Comparison of ENCODE assay signal across 1 cellular context in the genomic region with DNA sequence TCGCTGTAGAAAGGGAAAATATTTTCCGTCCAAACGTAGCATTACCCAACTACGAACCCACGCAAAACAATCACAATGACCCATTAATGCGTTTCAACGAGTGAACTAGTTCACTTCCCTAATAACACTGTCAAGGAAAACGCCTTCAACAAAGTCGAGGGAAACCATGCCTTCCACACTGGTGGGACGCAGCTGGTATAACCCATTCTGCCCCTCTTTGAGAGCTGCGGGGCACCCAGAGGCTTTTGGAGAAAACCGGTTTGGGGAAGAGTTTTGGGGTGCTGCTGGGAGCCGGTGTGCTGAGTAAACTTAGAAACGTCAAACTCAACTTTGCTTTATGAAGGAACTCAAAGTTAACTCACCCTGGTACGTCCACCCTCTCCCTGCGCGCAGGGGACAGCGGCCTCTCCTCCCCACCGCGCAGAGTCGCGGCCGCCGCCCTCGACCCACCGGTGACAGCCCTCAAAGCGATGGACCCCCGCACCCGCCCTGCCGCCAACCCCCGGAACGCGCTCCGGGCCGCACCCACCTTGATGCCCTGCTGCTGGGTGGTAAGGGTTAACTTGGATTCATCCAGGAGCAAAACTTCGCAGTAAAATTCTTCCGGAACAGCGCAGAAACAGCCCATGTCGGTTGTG.
TF ChIP-seq lines count a peak whose summit lies in the region.

No MANE protein-coding gene starts in this region.

TF ChIP-seq in GM23338, 12 proteins besides CTCF, POLR2A, EP300 and RAD21 (continued from another document):
- TF ChIP-seq, protein P1, sequence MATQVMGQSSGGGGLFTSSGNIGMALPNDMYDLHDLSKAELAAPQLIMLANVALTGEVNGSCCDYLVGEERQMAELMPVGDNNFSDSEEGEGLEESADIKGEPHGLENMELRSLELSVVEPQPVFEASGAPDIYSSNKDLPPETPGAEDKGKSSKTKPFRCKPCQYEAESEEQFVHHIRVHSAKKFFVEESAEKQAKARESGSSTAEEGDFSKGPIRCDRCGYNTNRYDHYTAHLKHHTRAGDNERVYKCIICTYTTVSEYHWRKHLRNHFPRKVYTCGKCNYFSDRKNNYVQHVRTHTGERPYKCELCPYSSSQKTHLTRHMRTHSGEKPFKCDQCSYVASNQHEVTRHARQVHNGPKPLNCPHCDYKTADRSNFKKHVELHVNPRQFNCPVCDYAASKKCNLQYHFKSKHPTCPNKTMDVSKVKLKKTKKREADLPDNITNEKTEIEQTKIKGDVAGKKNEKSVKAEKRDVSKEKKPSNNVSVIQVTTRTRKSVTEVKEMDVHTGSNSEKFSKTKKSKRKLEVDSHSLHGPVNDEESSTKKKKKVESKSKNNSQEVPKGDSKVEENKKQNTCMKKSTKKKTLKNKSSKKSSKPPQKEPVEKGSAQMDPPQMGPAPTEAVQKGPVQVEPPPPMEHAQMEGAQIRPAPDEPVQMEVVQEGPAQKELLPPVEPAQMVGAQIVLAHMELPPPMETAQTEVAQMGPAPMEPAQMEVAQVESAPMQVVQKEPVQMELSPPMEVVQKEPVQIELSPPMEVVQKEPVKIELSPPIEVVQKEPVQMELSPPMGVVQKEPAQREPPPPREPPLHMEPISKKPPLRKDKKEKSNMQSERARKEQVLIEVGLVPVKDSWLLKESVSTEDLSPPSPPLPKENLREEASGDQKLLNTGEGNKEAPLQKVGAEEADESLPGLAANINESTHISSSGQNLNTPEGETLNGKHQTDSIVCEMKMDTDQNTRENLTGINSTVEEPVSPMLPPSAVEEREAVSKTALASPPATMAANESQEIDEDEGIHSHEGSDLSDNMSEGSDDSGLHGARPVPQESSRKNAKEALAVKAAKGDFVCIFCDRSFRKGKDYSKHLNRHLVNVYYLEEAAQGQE (IDR thresholded peaks at IDR 0.05; ENCODE audit: unreplicated experiment) = no peak
- TF ChIP-seq POLR2AphosphoS5 (IDR thresholded peaks at IDR 0.05; ENCODE audit: low read depth) = no peak
- TF ChIP-seq, protein P2, sequence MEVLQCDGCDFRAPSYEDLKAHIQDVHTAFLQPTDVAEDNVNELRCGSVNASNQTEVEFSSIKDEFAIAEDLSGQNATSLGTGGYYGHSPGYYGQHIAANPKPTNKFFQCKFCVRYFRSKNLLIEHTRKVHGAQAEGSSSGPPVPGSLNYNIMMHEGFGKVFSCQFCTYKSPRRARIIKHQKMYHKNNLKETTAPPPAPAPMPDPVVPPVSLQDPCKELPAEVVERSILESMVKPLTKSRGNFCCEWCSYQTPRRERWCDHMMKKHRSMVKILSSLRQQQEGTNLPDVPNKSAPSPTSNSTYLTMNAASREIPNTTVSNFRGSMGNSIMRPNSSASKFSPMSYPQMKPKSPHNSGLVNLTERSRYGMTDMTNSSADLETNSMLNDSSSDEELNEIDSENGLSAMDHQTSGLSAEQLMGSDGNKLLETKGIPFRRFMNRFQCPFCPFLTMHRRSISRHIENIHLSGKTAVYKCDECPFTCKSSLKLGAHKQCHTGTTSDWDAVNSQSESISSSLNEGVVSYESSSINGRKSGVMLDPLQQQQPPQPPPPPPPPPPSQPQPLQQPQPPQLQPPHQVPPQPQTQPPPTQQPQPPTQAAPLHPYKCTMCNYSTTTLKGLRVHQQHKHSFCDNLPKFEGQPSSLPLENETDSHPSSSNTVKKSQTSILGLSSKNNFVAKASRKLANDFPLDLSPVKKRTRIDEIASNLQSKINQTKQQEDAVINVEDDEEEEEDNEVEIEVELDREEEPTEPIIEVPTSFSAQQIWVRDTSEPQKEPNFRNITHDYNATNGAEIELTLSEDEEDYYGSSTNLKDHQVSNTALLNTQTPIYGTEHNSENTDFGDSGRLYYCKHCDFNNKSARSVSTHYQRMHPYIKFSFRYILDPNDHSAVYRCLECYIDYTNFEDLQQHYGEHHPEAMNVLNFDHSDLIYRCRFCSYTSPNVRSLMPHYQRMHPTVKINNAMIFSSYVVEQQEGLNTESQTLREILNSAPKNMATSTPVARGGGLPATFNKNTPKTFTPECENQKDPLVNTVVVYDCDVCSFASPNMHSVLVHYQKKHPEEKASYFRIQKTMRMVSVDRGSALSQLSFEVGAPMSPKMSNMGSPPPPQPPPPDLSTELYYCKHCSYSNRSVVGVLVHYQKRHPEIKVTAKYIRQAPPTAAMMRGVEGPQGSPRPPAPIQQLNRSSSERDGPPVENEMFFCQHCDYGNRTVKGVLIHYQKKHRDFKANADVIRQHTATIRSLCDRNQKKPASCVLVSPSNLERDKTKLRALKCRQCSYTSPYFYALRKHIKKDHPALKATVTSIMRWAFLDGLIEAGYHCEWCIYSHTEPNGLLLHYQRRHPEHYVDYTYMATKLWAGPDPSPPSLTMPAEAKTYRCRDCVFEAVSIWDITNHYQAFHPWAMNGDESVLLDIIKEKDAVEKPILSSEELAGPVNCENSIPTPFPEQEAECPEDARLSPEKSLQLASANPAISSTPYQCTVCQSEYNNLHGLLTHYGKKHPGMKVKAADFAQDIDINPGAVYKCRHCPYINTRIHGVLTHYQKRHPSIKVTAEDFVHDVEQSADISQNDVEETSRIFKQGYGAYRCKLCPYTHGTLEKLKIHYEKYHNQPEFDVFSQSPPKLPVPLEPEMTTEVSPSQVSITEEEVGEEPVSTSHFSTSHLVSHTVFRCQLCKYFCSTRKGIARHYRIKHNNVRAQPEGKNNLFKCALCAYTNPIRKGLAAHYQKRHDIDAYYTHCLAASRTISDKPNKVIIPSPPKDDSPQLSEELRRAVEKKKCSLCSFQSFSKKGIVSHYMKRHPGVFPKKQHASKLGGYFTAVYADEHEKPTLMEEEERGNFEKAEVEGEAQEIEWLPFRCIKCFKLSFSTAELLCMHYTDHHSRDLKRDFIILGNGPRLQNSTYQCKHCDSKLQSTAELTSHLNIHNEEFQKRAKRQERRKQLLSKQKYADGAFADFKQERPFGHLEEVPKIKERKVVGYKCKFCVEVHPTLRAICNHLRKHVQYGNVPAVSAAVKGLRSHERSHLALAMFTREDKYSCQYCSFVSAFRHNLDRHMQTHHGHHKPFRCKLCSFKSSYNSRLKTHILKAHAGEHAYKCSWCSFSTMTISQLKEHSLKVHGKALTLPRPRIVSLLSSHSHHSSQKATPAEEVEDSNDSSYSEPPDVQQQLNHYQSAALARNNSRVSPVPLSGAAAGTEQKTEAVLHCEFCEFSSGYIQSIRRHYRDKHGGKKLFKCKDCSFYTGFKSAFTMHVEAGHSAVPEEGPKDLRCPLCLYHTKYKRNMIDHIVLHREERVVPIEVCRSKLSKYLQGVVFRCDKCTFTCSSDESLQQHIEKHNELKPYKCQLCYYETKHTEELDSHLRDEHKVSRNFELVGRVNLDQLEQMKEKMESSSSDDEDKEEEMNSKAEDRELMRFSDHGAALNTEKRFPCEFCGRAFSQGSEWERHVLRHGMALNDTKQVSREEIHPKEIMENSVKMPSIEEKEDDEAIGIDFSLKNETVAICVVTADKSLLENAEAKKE (CRISPR knock-in tag; IDR thresholded peaks at IDR 0.05) = no peak
